Comparison of ENCODE assay signal across 1 cellular context in the genomic region with DNA sequence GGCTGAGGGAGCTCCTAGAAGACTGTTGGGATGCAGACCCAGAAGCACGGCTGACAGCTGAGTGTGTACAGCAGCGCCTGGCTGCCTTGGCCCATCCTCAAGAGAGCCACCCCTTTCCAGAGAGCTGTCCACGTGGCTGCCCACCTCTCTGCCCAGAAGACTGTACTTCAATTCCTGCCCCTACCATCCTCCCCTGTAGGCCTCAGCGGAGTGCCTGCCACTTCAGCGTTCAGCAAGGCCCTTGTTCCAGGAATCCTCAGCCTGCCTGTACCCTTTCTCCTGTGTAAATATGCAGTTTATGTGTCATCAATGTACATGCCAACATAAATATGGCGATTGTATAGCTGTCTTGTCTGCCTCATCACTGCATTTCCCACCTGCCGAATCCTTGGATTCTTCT.
TF ChIP-seq lines count a peak whose summit lies in the region.

No MANE protein-coding gene starts in this region.

TF ChIP-seq in HepG2, 621 proteins besides CTCF, POLR2A, EP300 and RAD21 (continued from another document):
- TF ChIP-seq, protein P1, sequence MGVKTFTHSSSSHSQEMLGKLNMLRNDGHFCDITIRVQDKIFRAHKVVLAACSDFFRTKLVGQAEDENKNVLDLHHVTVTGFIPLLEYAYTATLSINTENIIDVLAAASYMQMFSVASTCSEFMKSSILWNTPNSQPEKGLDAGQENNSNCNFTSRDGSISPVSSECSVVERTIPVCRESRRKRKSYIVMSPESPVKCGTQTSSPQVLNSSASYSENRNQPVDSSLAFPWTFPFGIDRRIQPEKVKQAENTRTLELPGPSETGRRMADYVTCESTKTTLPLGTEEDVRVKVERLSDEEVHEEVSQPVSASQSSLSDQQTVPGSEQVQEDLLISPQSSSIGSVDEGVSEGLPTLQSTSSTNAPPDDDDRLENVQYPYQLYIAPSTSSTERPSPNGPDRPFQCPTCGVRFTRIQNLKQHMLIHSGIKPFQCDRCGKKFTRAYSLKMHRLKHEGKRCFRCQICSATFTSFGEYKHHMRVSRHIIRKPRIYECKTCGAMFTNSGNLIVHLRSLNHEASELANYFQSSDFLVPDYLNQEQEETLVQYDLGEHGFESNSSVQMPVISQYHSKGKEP (CRISPR knock-in tag; IDR thresholded peaks at IDR 0.05), result no peak
- TF ChIP-seq ZSCAN12 (CRISPR knock-in tag; IDR thresholded peaks at IDR 0.05) (no peak), HOXA3 (CRISPR knock-in tag; IDR thresholded peaks at IDR 0.05) (no peak), FOXA3 (CRISPR knock-in tag; IDR thresholded peaks at IDR 0.05) (peak; percentile 68), ZNF256 (CRISPR knock-in tag; conservative IDR thresholded peaks at IDR 0.05) (no peak)
